16 cellular contexts compared by ENCODE assay signal in genomic region chr16:87198881-87199280, GRCh38.
A peak's percentile ranks its signal among the peaks of the same experiment; 100 is the strongest.
DNase-seq lines count a peak whose midpoint lies in the region; ATAC-seq and TF ChIP-seq lines count a peak whose summit lies in the region.
"Had no signal": no experiment of that assay in that cellular context is flagged by ENCODE, and none has a peak within 500 bp of the region (broad histone marks: within the 10 kb centered on the region; RNA-seq: fewer than 3 reads in every experiment).

No MANE protein-coding gene starts in this region.

- peaks cover 3% of the 10 kb centered on the region for H3K4me1 Mint-ChIP-seq in glutamatergic neuron (ENCODE audit: low read depth, unreplicated experiment)
- H3K4me1 Mint-ChIP-seq: CD14-positive monocyte had no signal

- no peak overlapping the region for H3K9ac ChIP-seq in BLaER1
- no peak overlapping the region for H3K9ac ChIP-seq in HUES48 (ENCODE audit: low read depth, low read length)

- intact Hi-C loops in PC-9 (cut with micrococcal nuclease; ENCODE audit: unreplicated experiment), result no loop called here
- intact Hi-C loops in posterior cingulate gyrus (cut with DNase I), result no loop called here

- H3K4me3 ChIP-seq in BLaER1 (no peak overlapping the region), HUES48 (ENCODE audit: low read depth, low read length) (no peak overlapping the region), PC-9 (no peak overlapping the region), brain microvascular endothelial cell (ENCODE audit: low read depth, low read length) (no peak overlapping the region)
- H3K4me3 ChIP-seq: K562 had no signal

- H3K9me3 ChIP-seq in BLaER1, result no peaks in the 10 kb centered on the region
- no peaks in the 10 kb centered on the region for H3K9me3 ChIP-seq in HUES48 (ENCODE audit: control insufficient read depth, insufficient read depth, low read length)
- no peaks in the 10 kb centered on the region for H3K9me3 ChIP-seq in PC-9 (ENCODE audit: insufficient read depth, low read depth)
- H3K9me3 ChIP-seq: BE2C had no signal

- peaks cover 6% of the 10 kb centered on the region for H3K36me3 Mint-ChIP-seq in glutamatergic neuron (ENCODE audit: unreplicated experiment)
- H3K36me3 Mint-ChIP-seq: CD14-positive monocyte; CD8-positive, alpha-beta T cell had no signal

- no peaks in the 10 kb centered on the region for H3K9me2 ChIP-seq in PC-9 (ENCODE audit: insufficient read depth)

- H3K27ac ChIP-seq in BLaER1 (no peak overlapping the region), HUES48 (ENCODE audit: low read depth, low read length) (peak overlapping the region; percentile 35), PC-9 (peak overlapping the region; percentile 80), brain microvascular endothelial cell (no peak overlapping the region)

- in situ Hi-C loops in brain microvascular endothelial cell (cut with HindIII; ENCODE audit: low pct_ligation_motif_present, low sequenced_read_pairs), result no loop called here

- no peaks in the 10 kb centered on the region for H3K79me2 ChIP-seq in PC-9 (ENCODE audit: low read depth)

- H3K27me3 ChIP-seq in BLaER1 (no peaks in the 10 kb centered on the region), HUES48 (ENCODE audit: control insufficient read depth, insufficient read depth, low read length) (no peaks in the 10 kb centered on the region), PC-9 (ENCODE audit: insufficient read depth, low read depth) (no peaks in the 10 kb centered on the region), brain microvascular endothelial cell (replicated peaks) (no peaks in the 10 kb centered on the region)

- H3K4me2 ChIP-seq in BLaER1 (peak overlapping the region; percentile 1; the same call in 1 of the 2 replicates), PC-9 (peak overlapping the region; percentile 56)

- no peak overlapping the region for H3K4me3 Mint-ChIP-seq in glutamatergic neuron (ENCODE audit: unreplicated experiment)
- H3K4me3 Mint-ChIP-seq: CD14-positive monocyte; CD8-positive, alpha-beta T cell had no signal

- H3K9me3 Mint-ChIP-seq in glutamatergic neuron (ENCODE audit: unreplicated experiment), result peaks cover 8% of the 10 kb centered on the region
- H3K9me3 Mint-ChIP-seq: CD8-positive, alpha-beta T cell had no signal

- H3K36me3 ChIP-seq in BLaER1, result no peaks in the 10 kb centered on the region
- H3K36me3 ChIP-seq in HUES48 (ENCODE audit: control insufficient read depth, insufficient read depth, low read length), result no peaks in the 10 kb centered on the region
- H3K36me3 ChIP-seq in PC-9 (ENCODE audit: low read depth), result no peaks in the 10 kb centered on the region
- H3K36me3 ChIP-seq in brain microvascular endothelial cell (replicated peaks), result no peaks in the 10 kb centered on the region
- H3K36me3 ChIP-seq: BE2C had no signal

- H4K20me1 ChIP-seq in BLaER1, result no peaks in the 10 kb centered on the region
- no peaks in the 10 kb centered on the region for H4K20me1 ChIP-seq in PC-9 (ENCODE audit: insufficient read depth)

- H2AFZ ChIP-seq in PC-9, result no peak overlapping the region

- DNase-seq in PC-9 (no peak), glutamatergic neuron (no peak), brain microvascular endothelial cell (no peak), posterior cingulate gyrus (no peak)
- no peak for DNase-seq in stimulated activated CD4-positive, alpha-beta T cell treated with anti-CD3 and anti-CD28 coated beads, Interleukin-4, amount 100 ng/mL, for 24 hours
- DNase-seq: BE2C; CD8-positive, alpha-beta T cell; COR-L47; DND-41; GDM1; HCEC 1CT had no signal

- TF ChIP-seq CTCF in PC-9 (conservative IDR thresholded peaks at IDR 0.05) (no peak), glutamatergic neuron (IDR thresholded peaks at IDR 0.05; ENCODE audit: partially characterized antibody, unreplicated experiment) (no peak), brain microvascular endothelial cell (IDR thresholded peaks at IDR 0.05; ENCODE audit: low read depth, low read length, missing control alignments) (no peak)

- no peak for ATAC-seq in HG03469 (IDR thresholded peaks at IDR 0.05; ENCODE audit: unreplicated experiment)
- ATAC-seq: CD8-positive, alpha-beta T cell; K562 had no signal

- CTCF ChIA-PET in PC-9 (lab: Charles Lee), result no interaction called here

- POLR2A ChIA-PET in PC-9 (lab: Charles Lee; ENCODE audit: unreplicated experiment), result no interaction called here

- no peaks in the 10 kb centered on the region for H3K27me3 Mint-ChIP-seq in glutamatergic neuron (ENCODE audit: unreplicated experiment)

- peaks cover 23% of the 10 kb centered on the region for H3F3A ChIP-seq in PC-9 (ENCODE audit: insufficient read depth, low read depth)

- peaks cover 86% of the 10 kb centered on the region for H3K4me1 ChIP-seq in BLaER1
- peaks cover 9% of the 10 kb centered on the region; the same call in 1 of the 2 replicates for H3K4me1 ChIP-seq in HUES48 (ENCODE audit: control insufficient read depth, insufficient read depth, low read length)
- peaks cover 64% of the 10 kb centered on the region for H3K4me1 ChIP-seq in PC-9 (replicated peaks; ENCODE audit: insufficient read depth)
- H3K4me1 ChIP-seq: BE2C had no signal

- H3K27ac Mint-ChIP-seq in glutamatergic neuron (ENCODE audit: unreplicated experiment), result peak overlapping the region; percentile 18
- H3K27ac Mint-ChIP-seq: CD14-positive monocyte; CD8-positive, alpha-beta T cell had no signal

- BruUV-seq in PC-9 (replicated peaks; lab: Mats Ljungman, UMichigan), result no TSS peak

Comparison
In these comparisons a context has a peak if more than half of its experiments do, and no peak if none do; other contexts are left out.
1. H3K27ac ChIP-seq: peak in HUES48 (single experiment) and PC-9 (single experiment); none in BLaER1 (single experiment) and brain microvascular endothelial cell (single experiment).